ENCODE assay signal across 8 cellular contexts in genomic region chr19:6392219-6393073, GRCh38. TPM values are rescaled to one million over a fixed set of nuclear protein-coding genes. Genes with fewer than 3 reads are reported as not detected.
DNase-seq lines count a peak whose midpoint lies in the region; ATAC-seq and TF ChIP-seq lines count a peak whose summit lies in the region.

No MANE protein-coding gene starts in this region.

- H3K4me3 ChIP-seq in Caco-2 (ENCODE audit: low read depth, low read length) = peak overlapping the region; percentile 83
- peak overlapping the region; percentile 81 for H3K4me3 ChIP-seq in naive thymus-derived CD4-positive, alpha-beta T cell (ENCODE audit: low read length)

- H3K27me3 ChIP-seq in Caco-2 (replicated peaks; ENCODE audit: control insufficient read depth, insufficient read depth, low read length) = no peaks in the 10 kb centered on the region
- H3K27me3 ChIP-seq in naive thymus-derived CD4-positive, alpha-beta T cell (ENCODE audit: control insufficient read depth in 2 of 2, insufficient read depth in 2 of 2, low read length in 2 of 2) = no peaks in the 10 kb centered on the region

- H3K4me3 Mint-ChIP-seq in Caco-2 (ENCODE audit: unreplicated experiment) (peak overlapping the region; percentile 85), IgD-negative memory B cell (peak overlapping the region; percentile 95 to 100 (median 98))
- H3K4me3 Mint-ChIP-seq in central memory CD8-positive, alpha-beta T cell = peak overlapping the region; percentile 81
- H3K4me3 Mint-ChIP-seq in naive thymus-derived CD4-positive, alpha-beta T cell = peak overlapping the region; percentile 90 to 95 (median 94)

- ATAC-seq in central memory CD8-positive, alpha-beta T cell (replicated peaks; ENCODE audit: extremely low read depth, poor library complexity, severe bottlenecking) = no peak
- ATAC-seq in naive thymus-derived CD4-positive, alpha-beta T cell = no peak
- no peak for ATAC-seq in GM18520 (IDR thresholded peaks at IDR 0.05; ENCODE audit: unreplicated experiment)

- H3K27ac Mint-ChIP-seq in Caco-2 (ENCODE audit: unreplicated experiment) (peak overlapping the region; percentile 88), IgD-negative memory B cell (peak overlapping the region; percentile 97 to 100 (median 99))
- H3K27ac Mint-ChIP-seq in central memory CD8-positive, alpha-beta T cell (ENCODE audit: low read depth) = peak overlapping the region; percentile 95
- peak overlapping the region; percentile 95 to 99 (median 97) for H3K27ac Mint-ChIP-seq in naive thymus-derived CD4-positive, alpha-beta T cell

- peaks cover 15% of the 10 kb centered on the region for H3K4me1 Mint-ChIP-seq in Caco-2 (ENCODE audit: low read depth, unreplicated experiment)
- peaks cover 14 to 22% (median 16%) of the 10 kb centered on the region in 3 donors for H3K4me1 Mint-ChIP-seq in IgD-negative memory B cell
- H3K4me1 Mint-ChIP-seq in central memory CD8-positive, alpha-beta T cell = peaks cover 29% of the 10 kb centered on the region
- H3K4me1 Mint-ChIP-seq in naive thymus-derived CD4-positive, alpha-beta T cell = peaks cover 20 to 27% (median 25%) of the 10 kb centered on the region in 7 donors

- BruUV-seq in Caco-2 (replicated peaks; lab: Mats Ljungman, UMichigan) = TSS peak; percentile 69

- H3K27me3 Mint-ChIP-seq in Caco-2 (ENCODE audit: insufficient read depth, unreplicated experiment) = no peaks in the 10 kb centered on the region
- no peaks in the 10 kb centered on the region for H3K27me3 Mint-ChIP-seq in IgD-negative memory B cell
- H3K27me3 Mint-ChIP-seq in central memory CD8-positive, alpha-beta T cell = no peaks in the 10 kb centered on the region
- H3K27me3 Mint-ChIP-seq in naive thymus-derived CD4-positive, alpha-beta T cell = no peaks in the 10 kb centered on the region

- POLR2A ChIA-PET in Caco-2 (lab: Charles Lee) = interaction anchor here (0.6 to 1.9 kb wide), 3 partner anchors 10 to 342 kb away, joined by 3 to 21 read pairs (median 5); partner anchors contain the start of gene ALKBH7
- POLR2A ChIA-PET in naive thymus-derived CD4-positive, alpha-beta T cell (lab: Charles Lee) = interaction anchor here (0.8 to 2.2 kb wide), 6 partner anchors 20 to 86 kb away, joined by 3 to 11 read pairs (median 4); partner anchors contain the start of genes ALKBH7 and CLPP

- peak overlapping the region; percentile 98 for H3K27ac ChIP-seq in naive thymus-derived CD4-positive, alpha-beta T cell (ENCODE audit: low read depth, low read length)

- H3K9me3 ChIP-seq in Caco-2 = no peaks in the 10 kb centered on the region
- H3K9me3 ChIP-seq in naive thymus-derived CD4-positive, alpha-beta T cell (ENCODE audit: control insufficient read depth in 2 of 3, low read length in 3 of 3) = no peaks in the 10 kb centered on the region

- TF ChIP-seq CTCF in Caco-2 (IDR thresholded peaks at IDR 0.05; ENCODE audit: insufficient read depth in 1 of 2, low read depth in 1 of 2, low read length in 1 of 2, severe bottlenecking in 1 of 2, unreplicated experiment in 1 of 2) = no peak

- CTCF ChIA-PET in Caco-2 (lab: Charles Lee) = interaction anchor here (0.5 to 1.4 kb wide), 4 partner anchors 15 to 489 kb away, joined by 3 to 9 read pairs (median 4); partner anchors contain the start of gene ALKBH7
- CTCF ChIA-PET in naive thymus-derived CD4-positive, alpha-beta T cell (lab: Charles Lee) = interaction anchor here (1.2 kb wide), 1 partner anchor 20 kb away, joined by 4 read pairs; the partner anchor contains the start of gene ALKBH7

- intact Hi-C loops in Caco-2 (cut with micrococcal nuclease; ENCODE audit: unreplicated experiment) = loop anchor here (1.0 to 2.0 kb wide), 2 partner anchors 11 to 20 kb away; partner anchors contain the start of gene ALKBH7
- intact Hi-C loops in naive thymus-derived CD4-positive, alpha-beta T cell (cut with micrococcal nuclease) = loop anchor here (1.0 to 2.0 kb wide), 7 partner anchors 19 to 345 kb away; partner anchors contain the start of genes CLPP (in 2 of the 2) and GPR108 (in 1 of the 2)

- H3K4me1 ChIP-seq in Caco-2 = peaks cover 5% of the 10 kb centered on the region
- peaks cover 8 to 12% of the 10 kb centered on the region in 2 donors for H3K4me1 ChIP-seq in naive thymus-derived CD4-positive, alpha-beta T cell (ENCODE audit: control insufficient read depth in 2 of 2, insufficient read depth in 2 of 2, low read length in 2 of 2)

- DNase-seq in Caco-2 (no peak), OCI-M2 (lab: John Stamatoyannopoulos, UW; ENCODE audit: unreplicated experiment) (no peak), HPDE6-E6E7 (ENCODE audit: extremely low spot score) (no peak)
- no peak for DNase-seq in central memory CD8-positive, alpha-beta T cell (ENCODE audit: low spot score in 2 of 2)
- peak in 1 of 9 donors; percentile 11 for DNase-seq in naive thymus-derived CD4-positive, alpha-beta T cell
- DNase-seq in stimulated activated naive CD4-positive, alpha-beta T cell (lab: John Stamatoyannopoulos, UW) = no peak

- H3K36me3 ChIP-seq in Caco-2 (ENCODE audit: control insufficient read depth, insufficient read depth, low read length) = peaks cover 4% of the 10 kb centered on the region
- H3K36me3 ChIP-seq in naive thymus-derived CD4-positive, alpha-beta T cell (ENCODE audit: control insufficient read depth in 2 of 3, insufficient read depth in 3 of 3, low read length in 3 of 3) = peaks cover 0 to 41% (median 5%) of the 10 kb centered on the region in 3 experiments

- H3K36me3 Mint-ChIP-seq in Caco-2 (ENCODE audit: insufficient read depth, unreplicated experiment) (peaks cover 54% of the 10 kb centered on the region), IgD-negative memory B cell (peaks cover 8% of the 10 kb centered on the region)
- H3K36me3 Mint-ChIP-seq in central memory CD8-positive, alpha-beta T cell (ENCODE audit: insufficient read depth) = peaks cover 46% of the 10 kb centered on the region
- peaks cover 0 to 18% (median 11%) of the 10 kb centered on the region in 5 donors for H3K36me3 Mint-ChIP-seq in naive thymus-derived CD4-positive, alpha-beta T cell

- H3K9me3 Mint-ChIP-seq in Caco-2 (ENCODE audit: unreplicated experiment) (no peaks in the 10 kb centered on the region), IgD-negative memory B cell (no peaks in the 10 kb centered on the region)
- H3K9me3 Mint-ChIP-seq in central memory CD8-positive, alpha-beta T cell = no peaks in the 10 kb centered on the region
- no peaks in the 10 kb centered on the region for H3K9me3 Mint-ChIP-seq in naive thymus-derived CD4-positive, alpha-beta T cell

RNA-seq across cellular contexts. Expression of gene GTF2F1, which starts 0.5 kb away (rescaled TPM):
- 66.6 and 77.4 TPM in 2 replicates for total RNA-seq in Caco-2 (2022)
- polyA plus RNA-seq in IgD-negative memory B cell = 25.4 TPM
- total RNA-seq in naive thymus-derived CD4-positive, alpha-beta T cell = 10 to 100 TPM; 51.5 to 71.6 (median 61.3) TPM
- 10 to 100 TPM; 17.9 to 33.3 TPM for polyA plus RNA-seq in naive thymus-derived CD4-positive, alpha-beta T cell

RNA-seq across cellular contexts. Expression of gene PSPN, which starts 16.7 kb away (rescaled TPM):
- 2.9 and 3.4 TPM in 2 replicates for total RNA-seq in Caco-2 (2022)
- polyA plus RNA-seq in IgD-negative memory B cell = 0.65 TPM
- total RNA-seq in naive thymus-derived CD4-positive, alpha-beta T cell = 1 to 10 TPM; 1.8 to 4.0 (median 2.8) TPM
- under 1 TPM; 0.60 to 0.91 TPM for polyA plus RNA-seq in naive thymus-derived CD4-positive, alpha-beta T cell

RNA-seq across cellular contexts. Expression of gene ALKBH7, which starts 19.9 kb away (rescaled TPM):
- 55.5 and 70.0 TPM in 2 replicates for total RNA-seq in Caco-2 (2022)
- 96.4 TPM for polyA plus RNA-seq in IgD-negative memory B cell
- 10 to 100 TPM; 33.6 to 90.1 (median 72.9) TPM for total RNA-seq in naive thymus-derived CD4-positive, alpha-beta T cell
- polyA plus RNA-seq in naive thymus-derived CD4-positive, alpha-beta T cell = 100 to 1,000 TPM; 129 to 142 TPM

RNA-seq across cellular contexts. Expression of gene CLPP, which starts 31.1 kb away (rescaled TPM):
- total RNA-seq in Caco-2 (2022) = 86.8 and 93.5 TPM in 2 replicates
- 103 TPM for polyA plus RNA-seq in IgD-negative memory B cell
- total RNA-seq in naive thymus-derived CD4-positive, alpha-beta T cell = 100 to 1,000 TPM in 1 of 5 experiments, 10 to 100 TPM in 4; 53.2 to 129 (median 75.9) TPM
- polyA plus RNA-seq in naive thymus-derived CD4-positive, alpha-beta T cell = 100 to 1,000 TPM; 156 to 196 TPM

RNA-seq across cellular contexts. Expression of gene KHSRP, which starts 32.2 kb away (rescaled TPM):
- 589 and 610 TPM in 2 replicates for total RNA-seq in Caco-2 (2022)
- polyA plus RNA-seq in IgD-negative memory B cell = 18.7 TPM
- total RNA-seq in naive thymus-derived CD4-positive, alpha-beta T cell = 100 to 1,000 TPM; 142 to 276 (median 152) TPM
- polyA plus RNA-seq in naive thymus-derived CD4-positive, alpha-beta T cell = 10 to 100 TPM; 12.5 to 20.9 TPM
